1 cellular context compared by ENCODE assay signal in the genomic region with DNA sequence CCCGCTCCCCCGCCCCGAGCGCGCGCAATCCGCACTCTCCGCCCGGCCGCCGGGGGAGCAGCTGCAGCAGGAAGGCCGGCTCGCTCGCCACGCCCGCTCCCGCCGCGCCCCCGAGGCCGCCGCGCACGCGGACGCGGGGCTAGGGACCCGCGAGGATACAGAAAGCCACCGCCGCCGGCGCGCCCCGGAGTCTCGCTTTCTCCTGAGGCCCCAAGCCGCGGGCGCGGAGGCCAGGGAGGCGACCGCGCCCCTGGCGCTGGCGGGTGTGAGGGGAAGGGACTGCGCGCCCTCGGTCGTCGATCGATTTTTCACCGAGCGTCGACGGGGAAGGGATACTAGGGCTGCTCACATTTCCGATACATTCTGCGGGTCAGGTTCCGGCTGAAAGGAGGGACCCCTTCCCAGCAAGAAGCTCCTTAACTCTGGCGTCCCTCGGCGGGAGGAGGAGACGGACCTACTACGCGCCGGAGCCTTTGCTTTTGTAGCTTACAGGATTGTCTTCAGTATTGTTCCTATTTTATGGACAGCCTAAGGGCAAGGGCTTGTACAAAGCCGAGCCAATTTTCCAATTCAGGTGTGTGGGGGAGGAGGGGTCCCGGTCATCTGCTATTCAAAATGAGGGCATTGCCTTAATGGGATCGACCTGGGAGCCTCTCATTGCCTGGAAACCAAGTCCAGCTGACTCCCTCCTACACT.
A peak's percentile ranks its signal among the peaks of the same experiment; 100 is the strongest.
TF ChIP-seq lines count a peak whose summit lies in the region.

No MANE protein-coding gene starts in this region.

TF ChIP-seq in K562, 482 proteins besides CTCF, POLR2A, EP300 and RAD21 (continued from another document and continues in another):
- TF ChIP-seq YBX1 (IDR thresholded peaks at IDR 0.05): no peak
- TF ChIP-seq, protein P1, sequence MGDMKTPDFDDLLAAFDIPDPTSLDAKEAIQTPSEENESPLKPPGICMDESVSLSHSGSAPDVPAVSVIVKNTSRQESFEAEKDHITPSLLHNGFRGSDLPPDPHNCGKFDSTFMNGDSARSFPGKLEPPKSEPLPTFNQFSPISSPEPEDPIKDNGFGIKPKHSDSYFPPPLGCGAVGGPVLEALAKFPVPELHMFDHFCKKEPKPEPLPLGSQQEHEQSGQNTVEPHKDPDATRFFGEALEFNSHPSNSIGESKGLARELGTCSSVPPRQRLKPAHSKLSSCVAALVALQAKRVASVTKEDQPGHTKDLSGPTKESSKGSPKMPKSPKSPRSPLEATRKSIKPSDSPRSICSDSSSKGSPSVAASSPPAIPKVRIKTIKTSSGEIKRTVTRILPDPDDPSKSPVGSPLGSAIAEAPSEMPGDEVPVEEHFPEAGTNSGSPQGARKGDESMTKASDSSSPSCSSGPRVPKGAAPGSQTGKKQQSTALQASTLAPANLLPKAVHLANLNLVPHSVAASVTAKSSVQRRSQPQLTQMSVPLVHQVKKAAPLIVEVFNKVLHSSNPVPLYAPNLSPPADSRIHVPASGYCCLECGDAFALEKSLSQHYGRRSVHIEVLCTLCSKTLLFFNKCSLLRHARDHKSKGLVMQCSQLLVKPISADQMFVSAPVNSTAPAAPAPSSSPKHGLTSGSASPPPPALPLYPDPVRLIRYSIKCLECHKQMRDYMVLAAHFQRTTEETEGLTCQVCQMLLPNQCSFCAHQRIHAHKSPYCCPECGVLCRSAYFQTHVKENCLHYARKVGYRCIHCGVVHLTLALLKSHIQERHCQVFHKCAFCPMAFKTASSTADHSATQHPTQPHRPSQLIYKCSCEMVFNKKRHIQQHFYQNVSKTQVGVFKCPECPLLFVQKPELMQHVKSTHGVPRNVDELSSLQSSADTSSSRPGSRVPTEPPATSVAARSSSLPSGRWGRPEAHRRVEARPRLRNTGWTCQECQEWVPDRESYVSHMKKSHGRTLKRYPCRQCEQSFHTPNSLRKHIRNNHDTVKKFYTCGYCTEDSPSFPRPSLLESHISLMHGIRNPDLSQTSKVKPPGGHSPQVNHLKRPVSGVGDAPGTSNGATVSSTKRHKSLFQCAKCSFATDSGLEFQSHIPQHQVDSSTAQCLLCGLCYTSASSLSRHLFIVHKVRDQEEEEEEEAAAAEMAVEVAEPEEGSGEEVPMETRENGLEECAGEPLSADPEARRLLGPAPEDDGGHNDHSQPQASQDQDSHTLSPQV (IDR thresholded peaks at IDR 0.05): peak; percentile 82
- no peak for TF ChIP-seq FUS (optimal IDR thresholded peaks at IDR 0.05; ENCODE audit: low read depth, low read length)
- 0 out of 2 replicates have a peak, but pooled peaks have one; percentile 10 for TF ChIP-seq RNF2 (IDR thresholded peaks at IDR 0.05)
- peak; percentile 93 for TF ChIP-seq CXXC5 (CRISPR knock-in tag; IDR thresholded peaks at IDR 0.05)
- no peak for TF ChIP-seq LEF1 (IDR thresholded peaks at IDR 0.05)
- no peak for TF ChIP-seq ZNF408 (CRISPR knock-in tag; IDR thresholded peaks at IDR 0.05; ENCODE audit: low read depth)
- TF ChIP-seq ZNF316 (IDR thresholded peaks at IDR 0.05): no peak
- no peak for TF ChIP-seq LARP7 (IDR thresholded peaks at IDR 0.05)
- TF ChIP-seq, protein P2, sequence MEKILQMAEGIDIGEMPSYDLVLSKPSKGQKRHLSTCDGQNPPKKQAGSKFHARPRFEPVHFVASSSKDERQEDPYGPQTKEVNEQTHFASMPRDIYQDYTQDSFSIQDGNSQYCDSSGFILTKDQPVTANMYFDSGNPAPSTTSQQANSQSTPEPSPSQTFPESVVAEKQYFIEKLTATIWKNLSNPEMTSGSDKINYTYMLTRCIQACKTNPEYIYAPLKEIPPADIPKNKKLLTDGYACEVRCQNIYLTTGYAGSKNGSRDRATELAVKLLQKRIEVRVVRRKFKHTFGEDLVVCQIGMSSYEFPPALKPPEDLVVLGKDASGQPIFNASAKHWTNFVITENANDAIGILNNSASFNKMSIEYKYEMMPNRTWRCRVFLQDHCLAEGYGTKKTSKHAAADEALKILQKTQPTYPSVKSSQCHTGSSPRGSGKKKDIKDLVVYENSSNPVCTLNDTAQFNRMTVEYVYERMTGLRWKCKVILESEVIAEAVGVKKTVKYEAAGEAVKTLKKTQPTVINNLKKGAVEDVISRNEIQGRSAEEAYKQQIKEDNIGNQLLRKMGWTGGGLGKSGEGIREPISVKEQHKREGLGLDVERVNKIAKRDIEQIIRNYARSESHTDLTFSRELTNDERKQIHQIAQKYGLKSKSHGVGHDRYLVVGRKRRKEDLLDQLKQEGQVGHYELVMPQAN (IDR thresholded peaks at IDR 0.05; ENCODE audit: borderline replicate concordance): 0 out of 2 replicates have a peak, but pooled peaks have one; percentile 17
- 0 out of 2 replicates have a peak, but pooled peaks have one; percentile 19 for TF ChIP-seq MECOM (CRISPR knock-in tag; IDR thresholded peaks at IDR 0.05)
- TF ChIP-seq ZBTB17 (CRISPR knock-in tag; IDR thresholded peaks at IDR 0.05): peak; percentile 83
- peak; percentile 29; the same call in 1 of the 2 replicates for TF ChIP-seq EP400 (IDR thresholded peaks at IDR 0.05)
- peak; percentile 94 for TF ChIP-seq ZNF589 (CRISPR knock-in tag; IDR thresholded peaks at IDR 0.05; ENCODE audit: low read depth)
- 0 out of 2 replicates have a peak, but pooled peaks have one; percentile 35 for TF ChIP-seq POLR2H (tag; IDR thresholded peaks at IDR 0.05; ENCODE audit: low read depth)
- TF ChIP-seq, protein P3, sequence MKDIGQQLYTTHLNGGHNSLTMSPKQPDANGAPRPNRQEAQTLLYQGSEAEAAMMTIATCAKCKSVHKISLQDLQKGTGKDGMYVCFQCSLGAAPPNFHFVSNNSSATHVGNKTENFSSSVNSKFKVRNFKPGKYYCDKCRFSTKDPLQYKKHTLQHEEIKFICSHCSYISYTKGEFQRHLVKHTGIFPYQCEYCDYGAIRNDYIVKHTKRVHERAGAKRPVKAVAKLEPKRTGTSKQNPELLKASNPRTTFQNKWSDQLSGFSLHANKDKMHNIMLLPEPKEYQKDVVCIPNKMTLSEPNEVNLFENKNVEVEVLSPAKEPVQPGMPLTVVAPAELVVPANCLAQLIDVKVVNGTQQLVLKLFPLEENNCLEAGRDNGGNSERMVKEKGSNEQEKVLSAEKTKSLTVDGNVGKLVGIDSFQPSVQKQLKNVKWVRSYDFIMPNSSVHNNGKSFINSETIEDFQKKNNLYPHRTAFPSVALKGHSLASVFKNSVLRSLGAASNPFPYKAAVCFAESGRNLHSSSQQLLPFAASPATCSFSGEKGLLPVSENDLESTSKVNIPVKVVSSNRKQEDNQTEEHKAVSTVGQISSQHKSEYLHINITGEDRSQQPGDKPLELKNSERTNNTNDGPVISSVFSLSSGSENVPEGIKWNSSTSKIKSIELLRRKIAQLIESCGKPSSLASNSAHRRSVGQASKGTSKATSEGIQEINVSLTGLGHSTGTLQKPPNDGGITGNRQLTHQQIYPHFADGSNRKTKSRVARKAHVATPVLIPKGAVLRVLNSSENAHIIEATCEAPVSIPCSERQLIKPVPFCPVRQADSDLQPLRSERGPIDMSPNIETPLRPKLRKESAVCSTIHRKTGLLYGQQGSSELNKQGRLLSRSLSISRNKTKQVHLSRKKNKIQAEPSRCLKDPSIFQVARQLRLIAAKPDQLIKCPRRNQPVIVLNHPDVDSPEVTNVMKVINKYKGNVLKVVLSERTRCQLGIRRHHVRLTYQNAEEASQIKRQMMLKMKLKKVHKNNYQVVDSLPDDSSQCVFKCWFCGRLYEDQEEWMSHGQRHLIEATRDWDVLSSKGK (CRISPR knock-in tag; IDR thresholded peaks at IDR 0.05): no peak
- TF ChIP-seq, protein P4, sequence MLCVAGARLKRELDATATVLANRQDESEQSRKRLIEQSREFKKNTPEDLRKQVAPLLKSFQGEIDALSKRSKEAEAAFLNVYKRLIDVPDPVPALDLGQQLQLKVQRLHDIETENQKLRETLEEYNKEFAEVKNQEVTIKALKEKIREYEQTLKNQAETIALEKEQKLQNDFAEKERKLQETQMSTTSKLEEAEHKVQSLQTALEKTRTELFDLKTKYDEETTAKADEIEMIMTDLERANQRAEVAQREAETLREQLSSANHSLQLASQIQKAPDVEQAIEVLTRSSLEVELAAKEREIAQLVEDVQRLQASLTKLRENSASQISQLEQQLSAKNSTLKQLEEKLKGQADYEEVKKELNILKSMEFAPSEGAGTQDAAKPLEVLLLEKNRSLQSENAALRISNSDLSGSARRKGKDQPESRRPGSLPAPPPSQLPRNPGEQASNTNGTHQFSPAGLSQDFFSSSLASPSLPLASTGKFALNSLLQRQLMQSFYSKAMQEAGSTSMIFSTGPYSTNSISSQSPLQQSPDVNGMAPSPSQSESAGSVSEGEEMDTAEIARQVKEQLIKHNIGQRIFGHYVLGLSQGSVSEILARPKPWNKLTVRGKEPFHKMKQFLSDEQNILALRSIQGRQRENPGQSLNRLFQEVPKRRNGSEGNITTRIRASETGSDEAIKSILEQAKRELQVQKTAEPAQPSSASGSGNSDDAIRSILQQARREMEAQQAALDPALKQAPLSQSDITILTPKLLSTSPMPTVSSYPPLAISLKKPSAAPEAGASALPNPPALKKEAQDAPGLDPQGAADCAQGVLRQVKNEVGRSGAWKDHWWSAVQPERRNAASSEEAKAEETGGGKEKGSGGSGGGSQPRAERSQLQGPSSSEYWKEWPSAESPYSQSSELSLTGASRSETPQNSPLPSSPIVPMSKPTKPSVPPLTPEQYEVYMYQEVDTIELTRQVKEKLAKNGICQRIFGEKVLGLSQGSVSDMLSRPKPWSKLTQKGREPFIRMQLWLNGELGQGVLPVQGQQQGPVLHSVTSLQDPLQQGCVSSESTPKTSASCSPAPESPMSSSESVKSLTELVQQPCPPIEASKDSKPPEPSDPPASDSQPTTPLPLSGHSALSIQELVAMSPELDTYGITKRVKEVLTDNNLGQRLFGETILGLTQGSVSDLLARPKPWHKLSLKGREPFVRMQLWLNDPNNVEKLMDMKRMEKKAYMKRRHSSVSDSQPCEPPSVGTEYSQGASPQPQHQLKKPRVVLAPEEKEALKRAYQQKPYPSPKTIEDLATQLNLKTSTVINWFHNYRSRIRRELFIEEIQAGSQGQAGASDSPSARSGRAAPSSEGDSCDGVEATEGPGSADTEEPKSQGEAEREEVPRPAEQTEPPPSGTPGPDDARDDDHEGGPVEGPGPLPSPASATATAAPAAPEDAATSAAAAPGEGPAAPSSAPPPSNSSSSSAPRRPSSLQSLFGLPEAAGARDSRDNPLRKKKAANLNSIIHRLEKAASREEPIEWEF (CRISPR knock-in tag; IDR thresholded peaks at IDR 0.05): peak; percentile 38; the same call in 1 of the 2 replicates
- peak; percentile 81 for TF ChIP-seq RBFOX2 (IDR thresholded peaks at IDR 0.05; ENCODE audit: low read depth, low read length)
- peak; percentile 54 for TF ChIP-seq TAF1 (IDR thresholded peaks at IDR 0.05; ENCODE audit: control insufficient read depth, extremely low read depth, insufficient read depth, low read length, severe bottlenecking)
- TF ChIP-seq, protein P5, sequence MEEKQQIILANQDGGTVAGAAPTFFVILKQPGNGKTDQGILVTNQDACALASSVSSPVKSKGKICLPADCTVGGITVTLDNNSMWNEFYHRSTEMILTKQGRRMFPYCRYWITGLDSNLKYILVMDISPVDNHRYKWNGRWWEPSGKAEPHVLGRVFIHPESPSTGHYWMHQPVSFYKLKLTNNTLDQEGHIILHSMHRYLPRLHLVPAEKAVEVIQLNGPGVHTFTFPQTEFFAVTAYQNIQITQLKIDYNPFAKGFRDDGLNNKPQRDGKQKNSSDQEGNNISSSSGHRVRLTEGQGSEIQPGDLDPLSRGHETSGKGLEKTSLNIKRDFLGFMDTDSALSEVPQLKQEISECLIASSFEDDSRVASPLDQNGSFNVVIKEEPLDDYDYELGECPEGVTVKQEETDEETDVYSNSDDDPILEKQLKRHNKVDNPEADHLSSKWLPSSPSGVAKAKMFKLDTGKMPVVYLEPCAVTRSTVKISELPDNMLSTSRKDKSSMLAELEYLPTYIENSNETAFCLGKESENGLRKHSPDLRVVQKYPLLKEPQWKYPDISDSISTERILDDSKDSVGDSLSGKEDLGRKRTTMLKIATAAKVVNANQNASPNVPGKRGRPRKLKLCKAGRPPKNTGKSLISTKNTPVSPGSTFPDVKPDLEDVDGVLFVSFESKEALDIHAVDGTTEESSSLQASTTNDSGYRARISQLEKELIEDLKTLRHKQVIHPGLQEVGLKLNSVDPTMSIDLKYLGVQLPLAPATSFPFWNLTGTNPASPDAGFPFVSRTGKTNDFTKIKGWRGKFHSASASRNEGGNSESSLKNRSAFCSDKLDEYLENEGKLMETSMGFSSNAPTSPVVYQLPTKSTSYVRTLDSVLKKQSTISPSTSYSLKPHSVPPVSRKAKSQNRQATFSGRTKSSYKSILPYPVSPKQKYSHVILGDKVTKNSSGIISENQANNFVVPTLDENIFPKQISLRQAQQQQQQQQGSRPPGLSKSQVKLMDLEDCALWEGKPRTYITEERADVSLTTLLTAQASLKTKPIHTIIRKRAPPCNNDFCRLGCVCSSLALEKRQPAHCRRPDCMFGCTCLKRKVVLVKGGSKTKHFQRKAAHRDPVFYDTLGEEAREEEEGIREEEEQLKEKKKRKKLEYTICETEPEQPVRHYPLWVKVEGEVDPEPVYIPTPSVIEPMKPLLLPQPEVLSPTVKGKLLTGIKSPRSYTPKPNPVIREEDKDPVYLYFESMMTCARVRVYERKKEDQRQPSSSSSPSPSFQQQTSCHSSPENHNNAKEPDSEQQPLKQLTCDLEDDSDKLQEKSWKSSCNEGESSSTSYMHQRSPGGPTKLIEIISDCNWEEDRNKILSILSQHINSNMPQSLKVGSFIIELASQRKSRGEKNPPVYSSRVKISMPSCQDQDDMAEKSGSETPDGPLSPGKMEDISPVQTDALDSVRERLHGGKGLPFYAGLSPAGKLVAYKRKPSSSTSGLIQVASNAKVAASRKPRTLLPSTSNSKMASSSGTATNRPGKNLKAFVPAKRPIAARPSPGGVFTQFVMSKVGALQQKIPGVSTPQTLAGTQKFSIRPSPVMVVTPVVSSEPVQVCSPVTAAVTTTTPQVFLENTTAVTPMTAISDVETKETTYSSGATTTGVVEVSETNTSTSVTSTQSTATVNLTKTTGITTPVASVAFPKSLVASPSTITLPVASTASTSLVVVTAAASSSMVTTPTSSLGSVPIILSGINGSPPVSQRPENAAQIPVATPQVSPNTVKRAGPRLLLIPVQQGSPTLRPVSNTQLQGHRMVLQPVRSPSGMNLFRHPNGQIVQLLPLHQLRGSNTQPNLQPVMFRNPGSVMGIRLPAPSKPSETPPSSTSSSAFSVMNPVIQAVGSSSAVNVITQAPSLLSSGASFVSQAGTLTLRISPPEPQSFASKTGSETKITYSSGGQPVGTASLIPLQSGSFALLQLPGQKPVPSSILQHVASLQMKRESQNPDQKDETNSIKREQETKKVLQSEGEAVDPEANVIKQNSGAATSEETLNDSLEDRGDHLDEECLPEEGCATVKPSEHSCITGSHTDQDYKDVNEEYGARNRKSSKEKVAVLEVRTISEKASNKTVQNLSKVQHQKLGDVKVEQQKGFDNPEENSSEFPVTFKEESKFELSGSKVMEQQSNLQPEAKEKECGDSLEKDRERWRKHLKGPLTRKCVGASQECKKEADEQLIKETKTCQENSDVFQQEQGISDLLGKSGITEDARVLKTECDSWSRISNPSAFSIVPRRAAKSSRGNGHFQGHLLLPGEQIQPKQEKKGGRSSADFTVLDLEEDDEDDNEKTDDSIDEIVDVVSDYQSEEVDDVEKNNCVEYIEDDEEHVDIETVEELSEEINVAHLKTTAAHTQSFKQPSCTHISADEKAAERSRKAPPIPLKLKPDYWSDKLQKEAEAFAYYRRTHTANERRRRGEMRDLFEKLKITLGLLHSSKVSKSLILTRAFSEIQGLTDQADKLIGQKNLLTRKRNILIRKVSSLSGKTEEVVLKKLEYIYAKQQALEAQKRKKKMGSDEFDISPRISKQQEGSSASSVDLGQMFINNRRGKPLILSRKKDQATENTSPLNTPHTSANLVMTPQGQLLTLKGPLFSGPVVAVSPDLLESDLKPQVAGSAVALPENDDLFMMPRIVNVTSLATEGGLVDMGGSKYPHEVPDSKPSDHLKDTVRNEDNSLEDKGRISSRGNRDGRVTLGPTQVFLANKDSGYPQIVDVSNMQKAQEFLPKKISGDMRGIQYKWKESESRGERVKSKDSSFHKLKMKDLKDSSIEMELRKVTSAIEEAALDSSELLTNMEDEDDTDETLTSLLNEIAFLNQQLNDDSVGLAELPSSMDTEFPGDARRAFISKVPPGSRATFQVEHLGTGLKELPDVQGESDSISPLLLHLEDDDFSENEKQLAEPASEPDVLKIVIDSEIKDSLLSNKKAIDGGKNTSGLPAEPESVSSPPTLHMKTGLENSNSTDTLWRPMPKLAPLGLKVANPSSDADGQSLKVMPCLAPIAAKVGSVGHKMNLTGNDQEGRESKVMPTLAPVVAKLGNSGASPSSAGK (IDR thresholded peaks at IDR 0.05): peak; percentile 82
- TF ChIP-seq MTA3 (IDR thresholded peaks at IDR 0.05; ENCODE audit: borderline replicate concordance): peak; percentile 77
